Comparison of ENCODE assay signal across 15 cellular contexts in the genomic region with DNA sequence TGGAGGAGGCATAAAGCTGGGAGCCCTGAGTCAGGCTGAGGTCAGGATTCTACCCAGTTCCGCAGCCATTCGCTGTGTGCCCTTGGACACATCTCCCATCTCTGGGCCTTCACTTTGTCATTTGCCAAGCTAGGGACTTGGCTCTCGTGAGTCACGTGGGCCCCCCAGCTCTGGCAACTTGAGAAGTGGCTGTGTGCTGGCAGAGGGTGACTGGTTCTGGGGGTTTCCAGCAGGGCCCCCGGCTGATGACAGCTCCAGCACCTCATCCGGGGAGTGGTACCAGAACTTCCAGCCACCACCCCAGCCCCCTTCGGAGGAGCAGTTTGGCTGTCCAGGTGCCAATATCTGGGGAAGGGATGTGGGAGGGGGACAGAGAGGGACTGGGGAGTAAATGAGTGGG. TPM values are rescaled to one million over a fixed set of nuclear protein-coding genes. Genes with fewer than 3 reads are reported as not detected.
"Had no signal": no experiment of that assay in that cellular context is flagged by ENCODE, and none has a peak within 500 bp of the region (broad histone marks: within the 10 kb centered on the region; RNA-seq: fewer than 3 reads in every experiment).

No MANE protein-coding gene starts in this region.

- H3K4me3 ChIP-seq: tibial nerve had no signal

- H3K27ac ChIP-seq: brain microvascular endothelial cell, tibial nerve, WERI-Rb-1 had no signal

- H3K4me1 ChIP-seq: tibial nerve had no signal

- DNase-seq: activated CD4-positive, alpha-beta T cell treated with anti-CD3 and anti-CD28 coated beads for 48 hours; activated CD8-positive, alpha-beta memory T cell treated with anti-CD3 and anti-CD28 coated beads, Interleukin-2, amount 50 U/mL, for 48 hours; activated effector memory CD4-positive, alpha-beta T cell treated with anti-CD3 and anti-CD28 coated beads, Interleukin-2, amount 50 U/mL, for 16 hours; amygdala; brain microvascular endothelial cell; cerebellar nuclear complex; dermis blood vessel endothelial cell; erythroblast; hippocampal formation; retina; stimulated activated CD4-positive, alpha-beta T cell treated with anti-CD3 and anti-CD28 coated beads, Interleukin-4, amount 100 ng/mL, for 4 hours; T1000; WERI-Rb-1 had no signal

- H3K36me3 ChIP-seq: brain microvascular endothelial cell, tibial nerve, WERI-Rb-1 had no signal

RNA-seq across cellular contexts. Expression of a gene that starts 46.6 kb away (rescaled TPM):
- total RNA-seq: dermis blood vessel endothelial cell, SK-MEL-5 had no signal
